ENCODE assay signal across 2 cellular contexts in the genomic region with DNA sequence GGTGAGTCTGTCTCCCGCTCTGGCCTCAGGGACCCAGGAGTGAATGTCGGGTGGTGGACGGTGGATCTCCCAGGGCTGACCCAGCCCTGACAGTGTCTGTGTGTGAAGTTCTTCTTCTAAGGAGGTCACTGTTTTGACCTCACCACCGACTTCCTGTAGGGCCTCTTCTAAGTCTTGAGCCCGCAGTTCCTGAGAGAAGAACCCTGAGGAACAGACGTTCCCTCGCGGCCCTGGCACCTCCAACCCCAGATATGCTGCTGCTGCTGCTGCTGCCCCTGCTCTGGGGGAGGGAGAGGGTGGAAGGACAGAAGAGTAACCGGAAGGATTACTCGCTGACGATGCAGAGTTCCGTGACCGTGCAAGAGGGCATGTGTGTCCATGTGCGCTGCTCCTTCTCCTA.
A peak's percentile ranks its signal among the peaks of the same experiment; 100 is the strongest.
TF ChIP-seq lines count a peak whose summit lies in the region.

SIGLEC7 (plus strand) TSS at position 183 of the 400 bp plus-strand sequence; CDS start at position 252, 69 bp downstream.

TF ChIP-seq in liver, 16 proteins besides CTCF, POLR2A, EP300 and RAD21:
- TF ChIP-seq SP1 (IDR thresholded peaks at IDR 0.05) (peak; percentile 13), FOXA2 (IDR thresholded peaks at IDR 0.05) (no peak), NR2F2 (IDR thresholded peaks at IDR 0.05) (peak; percentile 60)

TF ChIP-seq in HepG2, 621 proteins besides CTCF, POLR2A, EP300 and RAD21:
- no peak for TF ChIP-seq TCF7 (IDR thresholded peaks at IDR 0.05; ENCODE audit: low read depth)
- TF ChIP-seq FOSL1 (CRISPR knock-in tag; IDR thresholded peaks at IDR 0.05; ENCODE audit: borderline replicate concordance): no peak
- TF ChIP-seq MBD4 (IDR thresholded peaks at IDR 0.05; ENCODE audit: borderline replicate concordance, low read length): no peak
- TF ChIP-seq, protein P1, sequence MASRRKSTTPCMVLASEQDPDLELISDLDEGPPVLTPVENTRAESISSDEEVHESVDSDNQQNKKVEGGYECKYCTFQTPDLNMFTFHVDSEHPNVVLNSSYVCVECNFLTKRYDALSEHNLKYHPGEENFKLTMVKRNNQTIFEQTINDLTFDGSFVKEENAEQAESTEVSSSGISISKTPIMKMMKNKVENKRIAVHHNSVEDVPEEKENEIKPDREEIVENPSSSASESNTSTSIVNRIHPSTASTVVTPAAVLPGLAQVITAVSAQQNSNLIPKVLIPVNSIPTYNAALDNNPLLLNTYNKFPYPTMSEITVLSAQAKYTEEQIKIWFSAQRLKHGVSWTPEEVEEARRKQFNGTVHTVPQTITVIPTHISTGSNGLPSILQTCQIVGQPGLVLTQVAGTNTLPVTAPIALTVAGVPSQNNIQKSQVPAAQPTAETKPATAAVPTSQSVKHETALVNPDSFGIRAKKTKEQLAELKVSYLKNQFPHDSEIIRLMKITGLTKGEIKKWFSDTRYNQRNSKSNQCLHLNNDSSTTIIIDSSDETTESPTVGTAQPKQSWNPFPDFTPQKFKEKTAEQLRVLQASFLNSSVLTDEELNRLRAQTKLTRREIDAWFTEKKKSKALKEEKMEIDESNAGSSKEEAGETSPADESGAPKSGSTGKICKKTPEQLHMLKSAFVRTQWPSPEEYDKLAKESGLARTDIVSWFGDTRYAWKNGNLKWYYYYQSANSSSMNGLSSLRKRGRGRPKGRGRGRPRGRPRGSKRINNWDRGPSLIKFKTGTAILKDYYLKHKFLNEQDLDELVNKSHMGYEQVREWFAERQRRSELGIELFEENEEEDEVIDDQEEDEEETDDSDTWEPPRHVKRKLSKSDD (CRISPR knock-in tag; IDR thresholded peaks at IDR 0.05; ENCODE audit: low read depth): no peak
- no peak for TF ChIP-seq ZNF543 (CRISPR knock-in tag; IDR thresholded peaks at IDR 0.05)
- TF ChIP-seq IRF9 (CRISPR knock-in tag; IDR thresholded peaks at IDR 0.05; ENCODE audit: borderline replicate concordance): no peak
